1 cellular context compared by ENCODE assay signal in genomic region chr5:149039501-149039900, GRCh38.
TF ChIP-seq lines count a peak whose summit lies in the region.

No MANE protein-coding gene starts in this region.

TF ChIP-seq in IMR-90, 13 proteins besides CTCF, POLR2A, EP300 and RAD21:
- no peak for TF ChIP-seq NFE2L2 (IDR thresholded peaks at IDR 0.05; ENCODE audit: low read depth, low read length)
- TF ChIP-seq CEBPB (IDR thresholded peaks at IDR 0.05; ENCODE audit: low read depth, low read length), result peak; percentile 55
TF ChIP-seq in IMR-90: peak in this region for 1.
